6 cellular contexts compared by ENCODE assay signal in genomic region chr11:66346476-66347424, GRCh38. TPM values are rescaled to one million over a fixed set of nuclear protein-coding genes. Genes with fewer than 3 reads are reported as not detected.
DNase-seq lines count a peak whose midpoint lies in the region; ATAC-seq and TF ChIP-seq lines count a peak whose summit lies in the region.

No MANE protein-coding gene starts in this region.

- TF ChIP-seq EP300 in upper lobe of left lung (IDR thresholded peaks at IDR 0.05), result no peak

- H3K9me3 ChIP-seq in PC-3 (ENCODE audit: low read length) (no peaks in the 10 kb centered on the region), right atrium auricular region (no peaks in the 10 kb centered on the region), upper lobe of left lung (no peaks in the 10 kb centered on the region)

- H3K4me1 ChIP-seq in PC-3 (ENCODE audit: insufficient read depth, low read length) (peaks cover 35% of the 10 kb centered on the region), right atrium auricular region (peaks cover 0 to 39% of the 10 kb centered on the region in 2 donors), upper lobe of left lung (peaks cover 36 to 56% (median 46%) of the 10 kb centered on the region in 4 donors)

- H3K27ac ChIP-seq in PC-3 (ENCODE audit: low read length) (no peak overlapping the region), right atrium auricular region (peak overlapping the region; percentile 77 to 91), upper lobe of left lung (peak overlapping the region; percentile 78 to 89 (median 88))

- H3K4me2 ChIP-seq in PC-3 (ENCODE audit: low read length), result peak overlapping the region; percentile 92

- in situ Hi-C loops in KBM-7 (cut with MboI; ENCODE audit: low pct_unique_long_range_greater_than_20kb, low sequenced_read_pairs), result no loop called here

- no peak for TF ChIP-seq POLR2A in upper lobe of left lung (IDR thresholded peaks at IDR 0.05)

- H3K36me3 ChIP-seq in PC-3 (ENCODE audit: low read depth, low read length) (no peaks in the 10 kb centered on the region), right atrium auricular region (peaks cover under 1% of the 10 kb centered on the region), upper lobe of left lung (peaks cover 0 to 12% (median 7%) of the 10 kb centered on the region in 4 donors)

- POLR2A ChIA-PET in AG04449 (lab: Yijun Ruan, JAX) (interaction anchor here (1.1 to 3.3 kb wide), 3 partner anchors 11 to 34 kb away, joined by 3 to 15 read pairs (median 11); partner anchors contain the start of gene RIN1), PC-3 (lab: Charles Lee; ENCODE audit: unreplicated experiment) (interaction anchor here (1.6 kb wide), 1 partner anchor 34 kb away, joined by 5 read pairs; no protein-coding TSS in a partner anchor)

- H3K79me2 ChIP-seq in PC-3 (ENCODE audit: low read length), result peaks cover 39% of the 10 kb centered on the region

- H2AFZ ChIP-seq in PC-3 (ENCODE audit: low read length), result peak overlapping the region; percentile 98

- peak overlapping the region; percentile 72 for H3K9ac ChIP-seq in PC-3 (ENCODE audit: low read length)

- CTCF ChIA-PET in AG04449 (lab: Yijun Ruan, JAX) (interaction anchor here (1.0 to 11.7 kb wide), 11 partner anchors 9 to 278 kb away, joined by 3 to 129 read pairs (median 6); partner anchors contain the start of genes RAB1B and RIN1), PC-3 (lab: Charles Lee) (no interaction called here)

- peak; percentile 16 for ATAC-seq in PC-3
- ATAC-seq in upper lobe of left lung (ENCODE audit: low FRiP score in 2 of 2), result no peak

- BruUV-seq in PC-3 (replicated peaks; lab: Mats Ljungman, UMichigan), result no TSS peak

- no peaks in the 10 kb centered on the region for H4K20me1 ChIP-seq in PC-3 (ENCODE audit: low read length)

- WGBS in upper lobe of left lung, 2 donors, result 46 to 47% methylated on average over 21 to 38 of the region's 68 CpGs

- no peaks in the 10 kb centered on the region for H3K9me2 ChIP-seq in PC-3 (replicated peaks; ENCODE audit: low read length)

- DNase-seq in AG04449 (ENCODE audit: low read depth, low spot score) (no peak), PC-3 (no peak), right atrium auricular region (ENCODE audit: low spot score) (no peak), upper lobe of left lung (peak in 1 of 2 donors; percentile 87), NCI-H526 treated with DMSO at 0.1 percent for 48 hours (lab: John Stamatoyannopoulos, UW) (no peak), KBM-7 (no peak)

- H3K4me3 ChIP-seq in AG04449 (ENCODE audit: low read depth, low read length) (peak overlapping the region; percentile 89), PC-3 (ENCODE audit: low read length) (peak overlapping the region; percentile 94), right atrium auricular region (peak overlapping the region; percentile 72 to 85), upper lobe of left lung (peak overlapping the region; percentile 74 to 98 (median 86))

- TF ChIP-seq CTCF in AG04449 (IDR thresholded peaks at IDR 0.05; ENCODE audit: insufficient read depth, low read length, missing control alignments) (no peak), PC-3 (conservative IDR thresholded peaks at IDR 0.05; ENCODE audit: low read depth, low read length) (no peak), right atrium auricular region (IDR thresholded peaks at IDR 0.05) (no peak), upper lobe of left lung (IDR thresholded peaks at IDR 0.05) (no peak)

- H3K27me3 ChIP-seq in PC-3 (ENCODE audit: low read length) (no peaks in the 10 kb centered on the region), right atrium auricular region (no peaks in the 10 kb centered on the region), upper lobe of left lung (no peaks in the 10 kb centered on the region)

- intact Hi-C loops in PC-3 (cut with micrococcal nuclease), result no loop called here

- no peaks in the 10 kb centered on the region for H3F3A ChIP-seq in PC-3 (ENCODE audit: low read length, unreplicated experiment)

RNA-seq across cellular contexts. Expression of gene B4GAT1, which starts 0.7 kb away (rescaled TPM):
- total RNA-seq in PC-3 (2014; rRNA removed) (38.9 and 41.1 TPM in 2 replicates), right atrium auricular region (10 to 100 TPM; 61.1 to 64.3 TPM), upper lobe of left lung (10 to 100 TPM; 15.7 to 48.9 (median 27.4) TPM)

RNA-seq across cellular contexts. Expression of gene BRMS1, which starts 1.8 kb away (rescaled TPM):
- total RNA-seq in PC-3 (2014; rRNA removed) (123 and 176 TPM in 2 replicates), right atrium auricular region (10 to 100 TPM; 19.2 to 33.3 TPM), upper lobe of left lung (10 to 100 TPM; 34.8 to 63.8 (median 37.1) TPM)

RNA-seq across cellular contexts. Expression of gene RIN1, which starts 10.5 kb away (rescaled TPM):
- total RNA-seq in PC-3 (2014; rRNA removed), result 41.2 and 71.8 TPM in 2 replicates
- total RNA-seq in right atrium auricular region, result 1 to 10 TPM; 1.0 to 5.9 TPM
- total RNA-seq in upper lobe of left lung, result 10 to 100 TPM in 1 of 6 donors, 1 to 10 TPM in 5; 5.2 to 19.0 (median 8.9) TPM

RNA-seq across cellular contexts. Expression of gene SLC29A2, which starts 24.8 kb away (rescaled TPM):
- total RNA-seq in PC-3 (2014; rRNA removed) (25.5 and 27.8 TPM in 2 replicates), right atrium auricular region (10 to 100 TPM; 16.9 to 19.9 TPM), upper lobe of left lung (10 to 100 TPM in 5 of 6 donors, 1 to 10 TPM in 1; 8.3 to 20.5 (median 13.1) TPM)

RNA-seq across cellular contexts. Expression of gene CD248, which starts 29.9 kb away (rescaled TPM):
- total RNA-seq in PC-3 (2014; rRNA removed), result not detected in 2 replicates
- total RNA-seq in right atrium auricular region, result 10 to 100 TPM in 1 of 2 donors, 1 to 10 TPM in 1; 7.6 to 10.7 TPM
- 10 to 100 TPM in 2 of 6 donors, 1 to 10 TPM in 3, under 1 TPM in 1; 0.59 to 85.6 (median 6.5) TPM for total RNA-seq in upper lobe of left lung
